22 cellular contexts compared by ENCODE assay signal in the genomic region with DNA sequence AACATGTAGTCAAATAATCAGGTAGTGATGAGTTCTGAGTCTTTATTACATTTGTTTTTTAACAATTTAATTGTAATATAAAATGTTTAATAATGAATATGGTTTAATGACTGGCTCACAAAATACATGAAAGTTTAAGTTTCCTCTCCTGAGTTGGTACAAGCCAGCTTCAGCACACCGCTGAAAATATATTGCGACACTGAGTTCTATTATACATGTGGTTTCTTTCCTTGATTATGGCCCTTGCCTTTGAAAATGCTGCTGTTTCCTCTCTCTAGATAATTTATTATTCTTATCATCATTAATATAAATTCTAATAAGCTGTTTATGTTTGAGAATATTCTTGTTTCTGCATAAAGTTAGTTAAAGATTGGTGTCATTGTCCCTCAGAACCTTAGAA.
DNase-seq lines count a peak whose midpoint lies in the region; ATAC-seq, FAIRE-seq and TF ChIP-seq lines count a peak whose summit lies in the region.
"Had no signal": no experiment of that assay in that cellular context is flagged by ENCODE, and none has a peak within 500 bp of the region (broad histone marks: within the 10 kb centered on the region; RNA-seq: fewer than 3 reads in every experiment).

No MANE protein-coding gene starts in this region.

- TF ChIP-seq POLR2A in A549 (IDR thresholded peaks at IDR 0.05; ENCODE audit: low read length): no peak

- H3K4me2 ChIP-seq in A549 (peak overlapping the region; percentile 33; the same call in 2 of the 3 replicates), mesenchymal stem cell (ENCODE audit: low read length, poor library complexity, severe bottlenecking) (no peak overlapping the region)

- no peaks in the 10 kb centered on the region for H3K36me3 Mint-ChIP-seq in T-helper 2 cell treated with Interferon-gamma antibody and Interleukin-4, amounts not matched to agents 5 μg/mL and 100 μg/mL, for 36 hours (ENCODE audit: low read depth)
- H3K36me3 Mint-ChIP-seq: CD14-positive monocyte, IgD-negative memory B cell had no signal

- CTCF ChIA-PET in A549 (lab: Yijun Ruan, JAX): no interaction called here

- H3K79me1 ChIP-seq in mesenchymal stem cell (replicated peaks; ENCODE audit: low read length, poor library complexity, severe bottlenecking): no peaks in the 10 kb centered on the region

- no peak overlapping the region for H3K27ac ChIP-seq in A549
- H3K27ac ChIP-seq in mesenchymal stem cell (ENCODE audit: low read length, poor library complexity, severe bottlenecking): no peak overlapping the region

- H3K18ac ChIP-seq in mesenchymal stem cell (ENCODE audit: low read depth in 1 of 2, low read length in 2 of 2): no peak overlapping the region

- no peak overlapping the region for H4K8ac ChIP-seq in mesenchymal stem cell (ENCODE audit: low read length)

- no peak for TF ChIP-seq CTCF in A549 (IDR thresholded peaks at IDR 0.05)
- no peak for TF ChIP-seq CTCF in choroid plexus epithelial cell (conservative IDR thresholded peaks at IDR 0.05; ENCODE audit: low read depth, low read length)
- TF ChIP-seq CTCF in fibroblast of pulmonary artery (IDR thresholded peaks at IDR 0.05; ENCODE audit: low read length, missing control alignments): no peak

- no peak overlapping the region for H3K4ac ChIP-seq in mesenchymal stem cell (ENCODE audit: low read depth in 1 of 2, low read length in 2 of 2)

- POLR2A ChIA-PET in A549 (lab: Yijun Ruan, JAX): no interaction called here

- no peaks in the 10 kb centered on the region for H3K9me3 Mint-ChIP-seq in T-helper 2 cell treated with Interferon-gamma antibody and Interleukin-4, amounts not matched to agents 5 μg/mL and 100 μg/mL, for 36 hours
- H3K9me3 Mint-ChIP-seq: IgD-negative memory B cell had no signal

- no peak overlapping the region for H3K23ac ChIP-seq in mesenchymal stem cell (ENCODE audit: low read length in 2 of 2)

- H3K4me3 ChIP-seq in A549: no peak overlapping the region
- H3K4me3 ChIP-seq in choroid plexus epithelial cell (ENCODE audit: low read depth, low read length): no peak overlapping the region
- no peak overlapping the region for H3K4me3 ChIP-seq in fibroblast of pulmonary artery (replicated peaks; ENCODE audit: low read depth, low read length)
- no peak overlapping the region for H3K4me3 ChIP-seq in mesenchymal stem cell (ENCODE audit: insufficient read depth in 1 of 2, low read depth in 1 of 2, low read length in 2 of 2)

- no peak for FAIRE-seq in A549 (lab: Jason Lieb, UNC)
- FAIRE-seq: HTR-8/SVneo had no signal

- 94% methylated on average over 2 of the region's 2 CpGs for WGBS in A549 (ENCODE audit: missing lambda C conversion rate)
- 75% methylated on average over 1 of the region's 2 CpGs for WGBS in mesenchymal stem cell

- DNase-seq in A549 (ENCODE audit: low read depth in 1 of 2, low spot score in 1 of 2): no peak
- peak; percentile 33 for DNase-seq in choroid plexus epithelial cell (ENCODE audit: low read depth)
- peak; percentile 44 for DNase-seq in fibroblast of pulmonary artery (ENCODE audit: low read depth)
- DNase-seq in mesenchymal stem cell: peak; percentile 27
- DNase-seq in T-helper 2 cell treated with Interferon-gamma antibody and Interleukin-4, amounts not matched to agents 5 μg/mL and 100 μg/mL, for 36 hours (ENCODE audit: low spot score): no peak
- no peak for DNase-seq in NCI-H1436 treated with DMSO at 0.1 percent for 48 hours (lab: John Stamatoyannopoulos, UW)
- DNase-seq: 8988T, DMS53, GDM1, Karpas-422, MV-4-11, NCI-H1105 treated with DMSO at 0.1 percent for 48 hours, NCI-H1694 treated with DMSO at 0.1 percent for 48 hours, NCI-H446, NCI-H526, OCI-M1, Right ventricle myocardium superior had no signal

- no peak overlapping the region for H2BK120ac ChIP-seq in mesenchymal stem cell (ENCODE audit: low read depth, low read length)

- no peak overlapping the region for H3K9ac ChIP-seq in mesenchymal stem cell (ENCODE audit: low read length)

- H4K91ac ChIP-seq in mesenchymal stem cell (ENCODE audit: low read length): no peak overlapping the region

- no peak for TF ChIP-seq RAD21 in A549 (conservative IDR thresholded peaks at IDR 0.05 in 1 of 2, IDR thresholded peaks at IDR 0.05 in 1 of 2)

- ATAC-seq in A549 (no peak), esophagus mucosa (no peak)

- H3K4me1 Mint-ChIP-seq in T-helper 2 cell treated with Interferon-gamma antibody and Interleukin-4, amounts not matched to agents 5 μg/mL and 100 μg/mL, for 36 hours (ENCODE audit: low read depth): peaks cover 5% of the 10 kb centered on the region
- H3K4me1 Mint-ChIP-seq: B cell, CD14-positive monocyte, IgD-negative memory B cell had no signal

- TF ChIP-seq EP300 in A549 (IDR thresholded peaks at IDR 0.05): no peak

- H3K4me3 Mint-ChIP-seq in T-helper 2 cell treated with Interferon-gamma antibody and Interleukin-4, amounts not matched to agents 5 μg/mL and 100 μg/mL, for 36 hours: no peak overlapping the region
- H3K4me3 Mint-ChIP-seq: B cell, CD14-positive monocyte, IgD-negative memory B cell had no signal

- H3K9me3 ChIP-seq in A549 (no peaks in the 10 kb centered on the region), mesenchymal stem cell (ENCODE audit: control insufficient read depth, low read length) (no peaks in the 10 kb centered on the region)

- no peak overlapping the region for H2BK15ac ChIP-seq in mesenchymal stem cell (ENCODE audit: low read depth, poor library complexity, severe bottlenecking)

- H3K36me3 ChIP-seq in mesenchymal stem cell (ENCODE audit: control insufficient read depth in 1 of 2, insufficient read depth in 2 of 2, low read depth in 1 of 2, low read length in 2 of 2): no peaks in the 10 kb centered on the region

- no peak overlapping the region for H2BK5ac ChIP-seq in mesenchymal stem cell (ENCODE audit: low read depth, low read length, poor library complexity, severe bottlenecking)

- peaks cover 7% of the 10 kb centered on the region; the same call in 2 of the 3 replicates for H3K4me1 ChIP-seq in A549
- peaks cover 1% of the 10 kb centered on the region for H3K4me1 ChIP-seq in mesenchymal stem cell (ENCODE audit: control insufficient read depth, insufficient read depth, low read depth, low read length)

- H3K27ac Mint-ChIP-seq in T-helper 2 cell treated with Interferon-gamma antibody and Interleukin-4, amounts not matched to agents 5 μg/mL and 100 μg/mL, for 36 hours: no peak overlapping the region
- H3K27ac Mint-ChIP-seq: B cell, CD14-positive monocyte, IgD-negative memory B cell had no signal

- H3K14ac ChIP-seq in mesenchymal stem cell (ENCODE audit: low read length in 2 of 2): no peak overlapping the region

- no peaks in the 10 kb centered on the region for H3K27me3 ChIP-seq in mesenchymal stem cell (ENCODE audit: control insufficient read depth in 1 of 2, insufficient read depth in 1 of 2, low read length in 2 of 2)

- no peak overlapping the region for H2AFZ ChIP-seq in mesenchymal stem cell (ENCODE audit: low read depth, low read length)

- H2AK5ac ChIP-seq in mesenchymal stem cell (ENCODE audit: low read length, severe bottlenecking): no peak overlapping the region

- H2BK12ac ChIP-seq in mesenchymal stem cell (ENCODE audit: low read length in 2 of 2): no peak overlapping the region

- H3K27me3 Mint-ChIP-seq in T-helper 2 cell treated with Interferon-gamma antibody and Interleukin-4, amounts not matched to agents 5 μg/mL and 100 μg/mL, for 36 hours (ENCODE audit: low read depth): peaks cover 25% of the 10 kb centered on the region
- H3K27me3 Mint-ChIP-seq: B cell, IgD-negative memory B cell had no signal

TF ChIP-seq in A549, 52 proteins besides CTCF, POLR2A, EP300 and RAD21 (continues in another document):
- no peak for TF ChIP-seq SMC3 (IDR thresholded peaks at IDR 0.05)
- no peak for TF ChIP-seq REST (IDR thresholded peaks at IDR 0.05)
- no peak for TF ChIP-seq EHF (CRISPR knock-in tag; IDR thresholded peaks at IDR 0.05)
- no peak for TF ChIP-seq MAZ (IDR thresholded peaks at IDR 0.05; ENCODE audit: borderline replicate concordance, low read depth, low read length)
- no peak for TF ChIP-seq PBX3 (IDR thresholded peaks at IDR 0.05)

Comparison
In these comparisons a context has a peak if more than half of its experiments do, and no peak if none do; other contexts are left out.
1. DNase-seq: peak in choroid plexus epithelial cell (single experiment), fibroblast of pulmonary artery (single experiment) and mesenchymal stem cell (single experiment); none in A549 (0 of 2), T-helper 2 cell treated with Interferon-gamma antibody and Interleukin-4, amounts not matched to agents 5 μg/mL and 100 μg/mL, for 36 hours (single experiment) and NCI-H1436 treated with DMSO at 0.1 percent for 48 hours (single experiment).